Comparison of ENCODE assay signal across 8 cellular contexts in the genomic region with DNA sequence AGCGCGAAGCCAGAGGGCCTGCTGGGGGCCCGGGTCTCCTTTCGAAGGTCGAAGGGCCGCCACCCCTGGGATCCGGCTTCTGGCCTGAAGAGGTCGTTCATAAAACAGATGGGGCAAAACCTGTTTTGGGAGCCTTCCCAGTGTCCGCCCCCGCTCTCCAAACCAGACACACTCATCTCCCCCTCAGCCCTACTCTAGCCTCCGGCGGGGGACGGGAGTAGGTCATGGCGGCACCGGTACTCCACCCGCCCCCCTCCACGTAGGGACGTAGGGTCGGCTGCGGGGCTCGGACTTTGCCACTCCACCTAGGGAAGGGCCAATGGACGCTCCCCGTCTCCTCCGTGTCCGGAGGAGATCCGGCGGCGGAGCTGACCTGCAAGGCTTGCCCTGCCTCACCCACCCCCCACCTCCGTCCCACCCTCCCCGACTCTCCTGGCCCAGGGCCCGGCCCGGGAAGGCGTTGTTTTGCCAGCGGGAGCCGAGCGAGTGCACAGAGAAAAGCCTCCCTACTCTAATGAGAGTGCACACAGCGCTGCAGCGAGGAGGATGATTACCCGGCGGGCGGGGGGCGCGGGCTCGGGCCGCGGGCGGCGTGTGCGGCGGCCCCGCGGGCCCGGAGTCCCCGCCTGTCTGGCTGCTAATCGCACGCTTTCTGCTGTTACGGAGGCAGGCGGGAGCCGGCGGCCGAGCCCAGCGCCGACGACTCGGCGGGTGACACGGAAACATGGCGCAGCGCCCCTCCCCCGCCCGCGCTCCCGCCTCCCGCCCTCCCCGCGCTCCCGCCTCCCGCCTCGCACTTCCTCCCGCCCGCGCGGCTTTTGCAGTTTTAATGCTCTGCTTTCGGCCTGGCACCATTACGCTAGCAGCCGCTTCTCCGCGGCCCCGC. TPM values are rescaled to one million over a fixed set of nuclear protein-coding genes. Genes with fewer than 3 reads are reported as not detected.
DNase-seq lines count a peak whose midpoint lies in the region; ATAC-seq and TF ChIP-seq lines count a peak whose summit lies in the region.

No MANE protein-coding gene starts in this region.

- H3K4me3 Mint-ChIP-seq in CD8-positive, alpha-beta T cell: peak overlapping the region; percentile 84
- peak overlapping the region; percentile 84 for H3K4me3 Mint-ChIP-seq in activated naive CD4-positive, alpha-beta T cell treated with anti-CD3 and anti-CD28 coated beads, Interleukin-2, amount 50 U/mL, for 24 hours

- peak; percentile 38 to 80 (median 66) for DNase-seq in CD8-positive, alpha-beta T cell
- peak; percentile 37 for DNase-seq in HT-29 (ENCODE audit: low spot score)
- DNase-seq in RWPE2 (ENCODE audit: low spot score): no peak
- DNase-seq in cardiac septum (ENCODE audit: low spot score): peak; percentile 85
- DNase-seq in posterior cingulate gyrus: peak; percentile 52 to 94 (median 69)

- H3K4me1 Mint-ChIP-seq in CD8-positive, alpha-beta T cell (ENCODE audit: low read depth): peaks cover 11% of the 10 kb centered on the region
- H3K4me1 Mint-ChIP-seq in activated naive CD4-positive, alpha-beta T cell treated with anti-CD3 and anti-CD28 coated beads, Interleukin-2, amount 50 U/mL, for 24 hours: peaks cover 6% of the 10 kb centered on the region

- no peak for TF ChIP-seq CTCF in CD8-positive, alpha-beta T cell (IDR thresholded peaks at IDR 0.05)
- no peak for TF ChIP-seq CTCF in RWPE2 (IDR thresholded peaks at IDR 0.05; ENCODE audit: poor library complexity, severe bottlenecking)

- intact Hi-C loops in CD8-positive, alpha-beta T cell (cut with DNase I, micrococcal nuclease): loop anchor here (1.0 to 5.0 kb wide), 3 partner anchors 9 to 47 kb away; a partner anchor contains a TSS
- intact Hi-C loops in cardiac septum (cut with DNase I) (loop anchor here (10.0 kb wide), 1 partner anchor 371 kb away; no protein-coding TSS in a partner anchor), posterior cingulate gyrus (cut with DNase I) (loop anchor here (5.0 kb wide), 1 partner anchor 94 kb away; no protein-coding TSS in a partner anchor)

- H3K36me3 ChIP-seq in CD8-positive, alpha-beta T cell (ENCODE audit: insufficient read depth, low read length): no peaks in the 10 kb centered on the region
- H3K36me3 ChIP-seq in RWPE2 (ENCODE audit: low read depth): no peaks in the 10 kb centered on the region

- H3K4me1 ChIP-seq in CD8-positive, alpha-beta T cell (ENCODE audit: insufficient read depth, low read length): peaks cover 15% of the 10 kb centered on the region
- no peaks in the 10 kb centered on the region for H3K4me1 ChIP-seq in RWPE2 (ENCODE audit: insufficient read depth, poor library complexity, severe bottlenecking)

- no peaks in the 10 kb centered on the region for H3K9me3 Mint-ChIP-seq in CD8-positive, alpha-beta T cell
- H3K9me3 Mint-ChIP-seq in activated naive CD4-positive, alpha-beta T cell treated with anti-CD3 and anti-CD28 coated beads, Interleukin-2, amount 50 U/mL, for 24 hours: no peaks in the 10 kb centered on the region

- H3K27me3 ChIP-seq in CD8-positive, alpha-beta T cell (ENCODE audit: insufficient read depth, low read length): no peaks in the 10 kb centered on the region
- H3K27me3 ChIP-seq in RWPE2 (ENCODE audit: insufficient read depth, poor library complexity, severe bottlenecking): no peaks in the 10 kb centered on the region

- H3K9me3 ChIP-seq in CD8-positive, alpha-beta T cell (ENCODE audit: low read length): no peaks in the 10 kb centered on the region
- H3K9me3 ChIP-seq in RWPE2 (ENCODE audit: severe bottlenecking): no peaks in the 10 kb centered on the region

- ATAC-seq in CD8-positive, alpha-beta T cell: peak; percentile 48
- ATAC-seq in RWPE2 (ENCODE audit: low read depth) (peak; percentile 21; the same call in 2 of the 3 replicates), GM18907 (IDR thresholded peaks at IDR 0.05; ENCODE audit: unreplicated experiment) (no peak), GM19455 (IDR thresholded peaks at IDR 0.05; ENCODE audit: unreplicated experiment) (no peak)

- peak overlapping the region; percentile 27 for H3K27ac ChIP-seq in CD8-positive, alpha-beta T cell (ENCODE audit: low read depth, low read length)
- peak overlapping the region; percentile 82 for H3K27ac ChIP-seq in RWPE2 (ENCODE audit: poor library complexity, severe bottlenecking)

- H3K4me3 ChIP-seq in CD8-positive, alpha-beta T cell (ENCODE audit: low read depth, low read length): peak overlapping the region; percentile 52
- peak overlapping the region; percentile 53 for H3K4me3 ChIP-seq in RWPE2 (ENCODE audit: severe bottlenecking)

- peak overlapping the region; percentile 70 for H3K27ac Mint-ChIP-seq in CD8-positive, alpha-beta T cell
- H3K27ac Mint-ChIP-seq in activated naive CD4-positive, alpha-beta T cell treated with anti-CD3 and anti-CD28 coated beads, Interleukin-2, amount 50 U/mL, for 24 hours: peak overlapping the region; percentile 74

- H3K27me3 Mint-ChIP-seq in CD8-positive, alpha-beta T cell (ENCODE audit: low read depth): no peaks in the 10 kb centered on the region
- no peaks in the 10 kb centered on the region for H3K27me3 Mint-ChIP-seq in activated naive CD4-positive, alpha-beta T cell treated with anti-CD3 and anti-CD28 coated beads, Interleukin-2, amount 50 U/mL, for 24 hours

- POLR2A ChIA-PET in CD8-positive, alpha-beta T cell (lab: Charles Lee): interaction anchor here (0.9 to 2.8 kb wide), 8 partner anchors 8 to 71 kb away, joined by 3 to 10 read pairs (median 4); a partner anchor contains a TSS

- CTCF ChIA-PET in CD8-positive, alpha-beta T cell (lab: Charles Lee): no interaction called here

- no peaks in the 10 kb centered on the region for H3K36me3 Mint-ChIP-seq in CD8-positive, alpha-beta T cell
- no peaks in the 10 kb centered on the region for H3K36me3 Mint-ChIP-seq in activated naive CD4-positive, alpha-beta T cell treated with anti-CD3 and anti-CD28 coated beads, Interleukin-2, amount 50 U/mL, for 24 hours

RNA-seq across cellular contexts. Expression of a gene that starts 8.3 kb away (rescaled TPM):
- total RNA-seq in CD8-positive, alpha-beta T cell: 10 to 100 TPM; 35.5 to 38.5 TPM
- total RNA-seq in HT-29 (2014; rRNA removed; shearing (Covaris generic)): 23.3 and 25.5 TPM in 2 replicates
- 24.2 TPM for total RNA-seq in cardiac septum

Comparison
In these comparisons a context has a peak if more than half of its experiments do, and no peak if none do; other contexts are left out.
1. ATAC-seq: peak in CD8-positive, alpha-beta T cell (single experiment) and RWPE2 (single experiment); none in GM18907 (single experiment) and GM19455 (single experiment).